26 cellular contexts compared by ENCODE assay signal in the genomic region with DNA sequence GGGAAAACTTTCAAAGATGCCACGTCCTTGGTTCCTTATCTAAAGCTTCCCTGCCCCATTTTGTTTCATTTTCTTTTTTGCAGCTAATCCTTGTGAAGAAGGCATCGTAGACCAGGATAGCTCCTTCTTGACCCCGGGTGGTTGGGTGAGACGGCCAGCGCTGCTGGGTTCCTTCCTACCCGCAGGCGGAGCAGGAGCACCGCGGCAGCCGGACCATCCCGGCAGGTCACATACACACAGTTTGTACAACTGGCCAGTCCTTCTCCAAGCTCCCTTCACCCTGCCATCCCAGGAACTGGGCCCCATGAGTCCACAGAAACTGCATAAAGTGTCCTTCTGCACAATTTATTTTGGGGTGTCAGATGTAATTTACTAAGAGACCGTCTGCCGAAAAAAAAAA.
"Had no signal": no experiment of that assay in that cellular context is flagged by ENCODE, and none has a peak within 500 bp of the region (broad histone marks: within the 10 kb centered on the region; RNA-seq: fewer than 3 reads in every experiment).

No MANE protein-coding gene starts in this region.

- H3K4me3 ChIP-seq: adrenal gland, body of pancreas, coronary artery, dorsolateral prefrontal cortex, gastrocnemius medialis, lower lobe of right lung, right atrium auricular region, tibial nerve had no signal

- H3K36me3 ChIP-seq: adrenal gland, gastrocnemius medialis, lower lobe of right lung, right atrium auricular region, tibial nerve had no signal

- H3K9me3 Mint-ChIP-seq: activated CD4-positive, alpha-beta memory T cell treated with anti-CD3 and anti-CD28 coated beads for 36 hours; activated CD4-positive, alpha-beta T cell treated with anti-CD3 and anti-CD28 coated beads, Interleukin-2, amount 10 ng/mL, durations not matched to agents 24 days and 14 days; activated naive CD4-positive, alpha-beta T cell treated with anti-CD3 and anti-CD28 coated beads for 36 hours; activated naive CD8-positive, alpha-beta T cell treated with anti-CD3 and anti-CD28 coated beads for 36 hours; activated T-helper 1 cell treated with anti-CD3 and anti-CD28 coated beads, Interleukin-12 subunit alpha, Interleukin-12 subunit beta, Interleukin-2, Interleukin-4 antibody, amounts not matched to agents 30 ng/mL and 10 ng/mL and 1 ng/mL, durations not matched to agents 14 hours and 24 hours and 36 hours; naive thymus-derived CD8-positive, alpha-beta T cell; neural crest cell had no signal

- H3K27ac ChIP-seq: adrenal gland, body of pancreas, coronary artery, gastrocnemius medialis, lower lobe of right lung, right atrium auricular region, tibial nerve, VCaP had no signal

- H3K4me1 Mint-ChIP-seq: activated CD4-positive, alpha-beta T cell treated with anti-CD3 and anti-CD28 coated beads, Interleukin-2, amount 10 ng/mL, durations not matched to agents 24 days and 14 days; activated naive CD8-positive, alpha-beta T cell treated with anti-CD3 and anti-CD28 coated beads for 36 hours; naive thymus-derived CD8-positive, alpha-beta T cell had no signal

- H3K27ac Mint-ChIP-seq: activated CD4-positive, alpha-beta memory T cell treated with anti-CD3 and anti-CD28 coated beads for 36 hours; activated CD4-positive, alpha-beta T cell treated with anti-CD3 and anti-CD28 coated beads, Interleukin-2, amount 10 ng/mL, durations not matched to agents 24 days and 14 days; activated naive CD4-positive, alpha-beta T cell treated with anti-CD3 and anti-CD28 coated beads for 36 hours; activated naive CD8-positive, alpha-beta T cell treated with anti-CD3 and anti-CD28 coated beads for 36 hours; activated T-helper 1 cell treated with anti-CD3 and anti-CD28 coated beads, Interleukin-12 subunit alpha, Interleukin-12 subunit beta, Interleukin-2, Interleukin-4 antibody, amounts not matched to agents 30 ng/mL and 10 ng/mL and 1 ng/mL, durations not matched to agents 14 hours and 24 hours and 36 hours; naive thymus-derived CD8-positive, alpha-beta T cell had no signal

- H3K27me3 ChIP-seq: adrenal gland, body of pancreas, right atrium auricular region had no signal

- H3K4me1 ChIP-seq: adrenal gland, body of pancreas, gastrocnemius medialis, lower lobe of right lung, right atrium auricular region, tibial nerve had no signal

- H3K9me3 ChIP-seq: adrenal gland, body of pancreas, gastrocnemius medialis, lower lobe of right lung, right atrium auricular region, tibial nerve had no signal

- DNase-seq: activated CD4-positive, alpha-beta memory T cell treated with anti-CD3 and anti-CD28 coated beads for 36 hours; activated CD4-positive, alpha-beta T cell treated with anti-CD3 and anti-CD28 coated beads, Interleukin-2, amount 10 ng/mL, durations not matched to agents 24 days and 14 days; activated CD4-positive, CD25-positive, alpha-beta regulatory T cell treated with anti-CD3 and anti-CD28 coated beads, Interleukin-2, amount 50 U/mL, for 72 hours; activated CD8-positive, alpha-beta memory T cell treated with anti-CD3 and anti-CD28 coated beads, Interleukin-2, amount 50 U/mL, for 4 hours; activated effector memory CD4-positive, alpha-beta T cell treated with anti-CD3 and anti-CD28 coated beads, Interleukin-2, amount 50 U/mL, for 16 hours; activated naive CD4-positive, alpha-beta T cell treated with anti-CD3 and anti-CD28 coated beads for 36 hours; activated T-cell treated with anti-CD3 and anti-CD28 coated beads, Interleukin-2, amount 50 U/mL, for 1 hour; adrenal gland; body of pancreas; effector memory CD4-positive, alpha-beta T cell; gastrocnemius medialis; head of caudate nucleus; hippocampal formation; lower lobe of right lung; mesenchymal stem cell; occipital lobe; stimulated activated naive CD4-positive, alpha-beta T cell treated with Interleukin-2 at 50 U/mL for 16 hours had no signal

- H3K27me3 Mint-ChIP-seq: activated naive CD8-positive, alpha-beta T cell treated with anti-CD3 and anti-CD28 coated beads for 36 hours had no signal

- H3K36me3 Mint-ChIP-seq: activated CD4-positive, alpha-beta memory T cell treated with anti-CD3 and anti-CD28 coated beads for 36 hours; activated naive CD8-positive, alpha-beta T cell treated with anti-CD3 and anti-CD28 coated beads for 36 hours; naive thymus-derived CD8-positive, alpha-beta T cell had no signal

- H3K4me3 Mint-ChIP-seq: activated CD4-positive, alpha-beta memory T cell treated with anti-CD3 and anti-CD28 coated beads for 36 hours; activated CD4-positive, alpha-beta T cell treated with anti-CD3 and anti-CD28 coated beads, Interleukin-2, amount 10 ng/mL, durations not matched to agents 24 days and 14 days; activated naive CD4-positive, alpha-beta T cell treated with anti-CD3 and anti-CD28 coated beads for 36 hours; activated naive CD8-positive, alpha-beta T cell treated with anti-CD3 and anti-CD28 coated beads for 36 hours; activated T-helper 1 cell treated with anti-CD3 and anti-CD28 coated beads, Interleukin-12 subunit alpha, Interleukin-12 subunit beta, Interleukin-2, Interleukin-4 antibody, amounts not matched to agents 30 ng/mL and 10 ng/mL and 1 ng/mL, durations not matched to agents 14 hours and 24 hours and 36 hours; naive thymus-derived CD8-positive, alpha-beta T cell; neural crest cell had no signal
